Comparison of ENCODE assay signal across 8 cellular contexts in the genomic region with DNA sequence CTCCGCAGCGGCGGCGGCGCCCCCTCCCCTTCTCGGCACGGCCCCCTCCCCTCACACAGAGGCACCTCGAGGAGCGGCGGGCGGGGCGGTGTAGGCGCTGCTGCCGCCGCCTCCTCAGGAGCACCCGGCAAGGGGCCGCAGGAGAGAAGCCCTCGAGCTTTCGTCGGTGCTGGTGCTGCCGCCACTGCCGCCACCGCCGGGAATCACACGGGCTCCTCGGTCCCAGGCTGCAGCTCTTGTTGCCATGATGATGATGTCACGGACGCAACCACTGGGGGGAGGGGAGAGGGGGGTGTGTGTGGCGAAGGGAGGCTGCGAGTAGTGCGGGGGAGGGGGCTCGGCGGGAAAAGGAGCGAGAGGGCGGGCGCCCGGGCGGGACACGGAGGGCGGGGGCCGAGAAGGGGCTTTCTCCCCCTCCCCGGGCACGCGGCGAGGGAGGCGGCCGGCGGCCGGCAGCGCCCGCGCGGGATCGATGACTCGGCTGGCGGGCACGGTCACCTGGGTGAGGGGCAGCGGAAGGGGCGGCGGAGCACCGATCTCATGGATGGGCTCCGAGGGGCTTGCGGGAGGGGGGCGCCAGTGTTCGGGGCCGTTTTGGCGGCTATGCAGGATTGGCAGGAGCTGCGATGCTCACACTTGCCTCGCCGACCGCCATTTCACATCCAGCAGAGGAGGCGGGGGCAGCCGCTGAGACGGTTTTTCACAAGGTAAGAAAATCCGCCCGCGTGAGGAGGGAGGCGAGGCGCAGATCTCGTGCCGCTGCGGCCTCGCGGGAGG. TPM values are rescaled to one million over a fixed set of nuclear protein-coding genes. Genes with fewer than 3 reads are reported as not detected.
DNase-seq lines count a peak whose midpoint lies in the region; ATAC-seq, FAIRE-seq and TF ChIP-seq lines count a peak whose summit lies in the region.

TSS of gene REV3L (minus strand) at position 260 of the 777 bp plus-strand sequence. CDS start 330 bp downstream, outside the sequence.

- peak within 1 kb of the TSS; percentile 77 to 94 (median 88) for H3K9ac ChIP-seq in H1 (replicated peaks in 1 of 4; ENCODE audit: extremely low read depth in 1 of 4, low read depth in 3 of 4, low read length in 3 of 4)
- peak within 1 kb of the TSS; percentile 93 for H3K9ac ChIP-seq in mesendoderm (ENCODE audit: low read length)

- POLR2A ChIA-PET in H1 (lab: Charles Lee; ENCODE audit: partially characterized antibody): interaction anchor here (0.6 to 2.4 kb wide), 28 partner anchors 8 to 344 kb away, joined by 3 to 8 read pairs (median 4); partner anchors contain the start of gene TRAF3IP2

- peaks cover 16% of the 10 kb centered on the region in 2 experiments for H4K20me1 ChIP-seq in H1 (replicated peaks in 1 of 2; ENCODE audit: control insufficient read depth in 1 of 2, insufficient read depth in 2 of 2, low read length in 2 of 2)

- peak within 1 kb of the TSS; percentile 98; the same call in 1 of the 2 replicates for H4K8ac ChIP-seq in H1 (ENCODE audit: extremely low read depth, insufficient read depth, low read length)
- H4K8ac ChIP-seq in mesendoderm (ENCODE audit: low read depth, low read length): no peak within 1 kb of the TSS

- H3K79me2 ChIP-seq in H1 (ENCODE audit: control insufficient read depth in 1 of 2, insufficient read depth in 2 of 2, low read length in 2 of 2): peaks cover 5 to 40% of the 10 kb centered on the region in 2 experiments
- peaks cover 1% of the 10 kb centered on the region for H3K79me2 ChIP-seq in mesendoderm (ENCODE audit: control insufficient read depth, insufficient read depth, low read length)

- H3K4me2 ChIP-seq in H1 (ENCODE audit: insufficient read depth in 1 of 2, low read depth in 2 of 2, low read length in 2 of 2) (peak within 1 kb of the TSS; percentile 96 to 97), mesendoderm (ENCODE audit: low read length) (peak within 1 kb of the TSS; percentile 66)

- H3K9me3 ChIP-seq in H1 (ENCODE audit: insufficient read depth in 2 of 2, low read depth in 1 of 2, low read length in 1 of 2): no peaks in the 10 kb centered on the region; a peak in 1 of 4 replicates

- no peak within 1 kb of the TSS for H2AK5ac ChIP-seq in H1 (ENCODE audit: low read depth, low read length)
- no peak within 1 kb of the TSS for H2AK5ac ChIP-seq in mesendoderm (ENCODE audit: low read length)

- H3K79me1 ChIP-seq in H1 (ENCODE audit: low read depth, low read length): peaks cover 3% of the 10 kb centered on the region
- peaks cover 7% of the 10 kb centered on the region for H3K79me1 ChIP-seq in mesendoderm (ENCODE audit: low read length)

- H2BK120ac ChIP-seq in H1 (replicated peaks; ENCODE audit: low read depth, low read length) (peak within 1 kb of the TSS; percentile 7), mesendoderm (ENCODE audit: low read depth, low read length) (peak within 1 kb of the TSS; percentile 64)

- H3K4me1 ChIP-seq in H1 (replicated peaks in 1 of 4; ENCODE audit: control insufficient read depth in 3 of 4, insufficient read depth in 4 of 4, low read length in 3 of 4): peaks cover 0 to 6% (median 2%) of the 10 kb centered on the region in 4 experiments; a peak in 3 of 7 replicates
- H3K4me1 ChIP-seq in mesendoderm (ENCODE audit: control insufficient read depth, low read depth, low read length): peaks cover 5% of the 10 kb centered on the region

- H3K23ac ChIP-seq in H1 (ENCODE audit: insufficient read length) (no peak within 1 kb of the TSS), mesendoderm (ENCODE audit: low read length) (peak within 1 kb of the TSS; percentile 33)

- no peak for FAIRE-seq in H1 (lab: Jason Lieb, UNC)

- H4K91ac ChIP-seq in H1 (replicated peaks; ENCODE audit: insufficient read length, low read length): peak within 1 kb of the TSS; percentile 93

- H4K5ac ChIP-seq in H1 (ENCODE audit: insufficient read length, low read depth, low read length): peak within 1 kb of the TSS; percentile 95
- H4K5ac ChIP-seq in mesendoderm (ENCODE audit: low read length): no peak within 1 kb of the TSS

- H2BK15ac ChIP-seq in H1 (ENCODE audit: low read length) (no peak within 1 kb of the TSS), mesendoderm (replicated peaks; ENCODE audit: low read depth) (no peak within 1 kb of the TSS)

- 0 out of 3 replicates have a peak, but pooled peaks of 1 of the 2 experiments have one; percentile 20 for TF ChIP-seq EP300 in H1 (IDR thresholded peaks at IDR 0.05; ENCODE audit: borderline replicate concordance in 1 of 2, low read depth in 2 of 2, low read length in 2 of 2)

- peak; percentile 30 for ATAC-seq in GM19395 (IDR thresholded peaks at IDR 0.05; ENCODE audit: unreplicated experiment)
- peak; percentile 9 for ATAC-seq in HG03558 (IDR thresholded peaks at IDR 0.05; ENCODE audit: extremely low read depth, unreplicated experiment)

- TF ChIP-seq RAD21 in H1 (IDR thresholded peaks at IDR 0.05 in 1 of 2, conservative IDR thresholded peaks at IDR 0.05 in 1 of 2; ENCODE audit: low read depth in 2 of 2, low read length in 2 of 2): 0 out of 4 replicates have a peak, but pooled peaks of 1 of the 2 experiments have one; percentile 6

- DNase-seq in CD1c-positive myeloid dendritic cell (ENCODE audit: extremely low spot score): peak; percentile 87
- peak; percentile 50 to 63 for DNase-seq in NOMO-1 (lab: John Stamatoyannopoulos, UW; ENCODE audit: unreplicated experiment in 2 of 2)
- DNase-seq in activated CD8-positive, alpha-beta memory T cell treated with anti-CD3 and anti-CD28 coated beads for 4 hours (ENCODE audit: low read depth in 2 of 2): peak; percentile 80 to 87
- peak; percentile 71 to 89 for DNase-seq in H1 (ENCODE audit: low read depth in 1 of 2, low spot score in 2 of 2)
- DNase-seq in mesendoderm: peak; percentile 96
- peak; percentile 74 for DNase-seq in stimulated activated CD8-positive, alpha-beta memory T cell treated with anti-CD3 and anti-CD28 coated beads, Interleukin-15, amount 100 ng/mL, for 1 hour (ENCODE audit: low read depth)

- H3K18ac ChIP-seq in H1 (ENCODE audit: extremely low read depth, low read length) (peak within 1 kb of the TSS; percentile 93), mesendoderm (ENCODE audit: low read length) (peak within 1 kb of the TSS; percentile 79)

- no peak within 1 kb of the TSS; the same call in 1 of the 2 replicates for H2AFZ ChIP-seq in H1 (ENCODE audit: low read length)

- H2BK12ac ChIP-seq in H1 (ENCODE audit: low read depth, low read length): peak within 1 kb of the TSS; percentile 12; the same call in 1 of the 2 replicates

- WGBS in H1 (ENCODE audit: extremely low coverage in 1 of 2, insufficient coverage in 1 of 2, insufficient read length in 1 of 2, insufficient replicate concordance in 2 of 2, low coverage in 1 of 2, low lambda C conversion rate in 2 of 2, missing lambda C conversion rate in 1 of 2), 2 experiments: 2% methylated on average over 19 of the region's 84 CpGs; no CpG with 5 or more reads in 1 of the 2 experiments
- WGBS in mesendoderm (ENCODE audit: extremely low coverage, insufficient coverage, low lambda C conversion rate): no CpG with 5 or more reads among the region's 84 CpGs

- H3K14ac ChIP-seq in H1 (ENCODE audit: insufficient read length): no peak within 1 kb of the TSS

- H2BK20ac ChIP-seq in H1 (ENCODE audit: low read length): no peak within 1 kb of the TSS

- H2BK5ac ChIP-seq in H1 (ENCODE audit: low read depth, low read length): peak within 1 kb of the TSS; percentile 98
- peak within 1 kb of the TSS; percentile 67 for H2BK5ac ChIP-seq in mesendoderm (ENCODE audit: low read length)

- H3K4me3 ChIP-seq in H1 (ENCODE audit: extremely low read depth in 1 of 4, insufficient read depth in 2 of 4, low read depth in 3 of 4, low read length in 4 of 4) (peak within 1 kb of the TSS; percentile 72 to 88 (median 84)), mesendoderm (ENCODE audit: low read length) (peak within 1 kb of the TSS; percentile 88)

- H3K56ac ChIP-seq in H1 (replicated peaks; ENCODE audit: insufficient read length, low read depth, low read length) (peak within 1 kb of the TSS; percentile 96), mesendoderm (ENCODE audit: low read length) (peak within 1 kb of the TSS; percentile 98)

- peak within 1 kb of the TSS; percentile 89 for H3K27ac ChIP-seq in H1 (ENCODE audit: low read depth, low read length)
- peak within 1 kb of the TSS; percentile 100 for H3K27ac ChIP-seq in mesendoderm (ENCODE audit: low read depth, low read length)

- peak in 1 of 2 experiments; percentile 18; a peak in 1 of 3 replicates for TF ChIP-seq POLR2A in H1 (IDR thresholded peaks at IDR 0.05; ENCODE audit: control extremely low read depth in 1 of 2, low read depth in 2 of 2, low read length in 2 of 2)

- peaks cover 9% of the 10 kb centered on the region for H3K23me2 ChIP-seq in H1 (ENCODE audit: low read depth, low read length)

- no peak for TF ChIP-seq CTCF in H1 (IDR thresholded peaks at IDR 0.05; ENCODE audit: control extremely low read depth in 1 of 3, insufficient read depth in 1 of 3, low read depth in 1 of 3, low read length in 3 of 3)

- H3K4ac ChIP-seq in H1 (replicated peaks; ENCODE audit: insufficient read length, low read depth, low read length): no peak within 1 kb of the TSS
- peak within 1 kb of the TSS; percentile 77 for H3K4ac ChIP-seq in mesendoderm (ENCODE audit: low read depth, low read length)

- H3K27me3 ChIP-seq in H1 (replicated peaks in 1 of 4; ENCODE audit: control insufficient read depth in 3 of 4, extremely low read depth in 1 of 4, insufficient read depth in 3 of 4, low read length in 3 of 4): peaks cover 15 to 34% (median 24%) of the 10 kb centered on the region in 4 experiments
- H3K27me3 ChIP-seq in mesendoderm (ENCODE audit: insufficient read depth, low read length, poor library complexity): peaks cover 2% of the 10 kb centered on the region

- peaks cover 0 to 6% (median 3%) of the 10 kb centered on the region in 4 experiments; a peak in 5 of 8 replicates for H3K36me3 ChIP-seq in H1 (ENCODE audit: control insufficient read depth in 2 of 4, insufficient read depth in 4 of 4, low read length in 3 of 4)
- H3K36me3 ChIP-seq in mesendoderm (ENCODE audit: control insufficient read depth, insufficient read depth, low read length): no peaks in the 10 kb centered on the region

- CTCF ChIA-PET in H1 (lab: Charles Lee; ENCODE audit: partially characterized antibody): interaction anchor here (0.6 kb wide), 1 partner anchor 127 kb away, joined by 3 read pairs; no protein-coding TSS in a partner anchor

TF ChIP-seq in H1, 55 proteins besides CTCF, POLR2A, EP300 and RAD21 (continues in another document):
- TF ChIP-seq CBX5 (IDR thresholded peaks at IDR 0.05; ENCODE audit: low read depth, low read length): no peak

RNA-seq across cellular contexts. Expression of gene REV3L, which starts in this region (rescaled TPM):
- 5.0 and 6.6 TPM in 2 replicates for total RNA-seq in H1 (2021; fragmentation: NEBNext Ultra II Directional; extraction: Animal tissue kit (Norgen Biotek cat#: 25700))
- polyA plus RNA-seq in H1 (2011; rRNA removed): 1.1 and 2.1 TPM in 2 replicates
- polyA plus RNA-seq in H1 (2011; cell fraction: cytosol; rRNA removed): 2.8 TPM
- polyA plus RNA-seq in H1 (2011; cell fraction: nucleus; rRNA removed): 3.3 TPM
- 1.8 to 3.4 TPM (median 2.1 TPM) in 4 replicates for polyA plus RNA-seq in H1 (2012, experiment 1 of 2)
- polyA plus RNA-seq in H1 (2012, experiment 2 of 2): 0.17 TPM
- polyA plus RNA-seq in H1 (2013, experiment 1 of 2): 2.8 TPM
- 2.5 TPM for polyA plus RNA-seq in H1 (2013, experiment 2 of 2)
- polyA minus RNA-seq in H1 (2011; rRNA and poly(A)+ RNA removed): 9.4 and 12.6 TPM in 2 replicates
- 4.6 TPM for polyA minus RNA-seq in H1 (2011; cell fraction: cytosol; rRNA and poly(A)+ RNA removed)
- 27.3 TPM for polyA minus RNA-seq in H1 (2011; cell fraction: nucleus; rRNA and poly(A)+ RNA removed)
- 3.5 TPM for polyA plus RNA-seq in mesendoderm (2013, experiment 1 of 2)
- polyA plus RNA-seq in mesendoderm (2013, experiment 2 of 2): 2.2 TPM

Comparison
In these comparisons a context has a peak if more than half of its experiments do, and no peak if none do; other contexts are left out.
1. Peak in every context shown above with its lines: DNase-seq, ATAC-seq, H3K4me3 ChIP-seq and H3K27ac ChIP-seq.